15 cellular contexts compared by ENCODE assay signal in the genomic region with DNA sequence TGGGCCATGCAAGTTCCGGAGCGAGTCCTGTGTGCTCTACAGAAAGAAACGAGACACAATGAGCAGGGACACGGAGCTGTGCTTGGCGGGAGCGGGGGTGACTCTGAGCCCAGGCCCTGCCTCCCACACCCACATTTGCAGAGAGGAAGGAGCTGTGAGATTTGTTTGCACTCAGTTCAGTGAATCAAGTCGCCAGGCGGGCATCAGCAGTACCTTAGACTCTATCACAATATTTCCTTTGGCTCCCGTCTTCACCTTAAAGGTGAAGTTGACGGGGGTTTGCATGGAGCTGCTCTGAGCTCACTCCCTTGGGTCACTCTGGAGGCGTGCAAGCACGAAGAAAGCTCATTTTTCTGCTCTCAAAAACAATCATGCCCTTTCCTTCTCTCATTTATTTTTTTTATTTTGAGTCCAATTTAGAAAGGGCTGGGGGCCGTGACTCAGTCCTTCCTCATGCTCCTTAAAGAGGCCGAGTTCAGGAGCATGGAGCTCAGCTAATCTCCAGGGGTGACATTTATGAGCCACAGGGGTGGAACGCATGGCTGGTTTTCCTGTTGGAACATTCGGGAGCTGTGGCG.
DNase-seq lines count a peak whose midpoint lies in the region; ATAC-seq and TF ChIP-seq lines count a peak whose summit lies in the region.
"Had no signal": no experiment of that assay in that cellular context is flagged by ENCODE, and none has a peak within 500 bp of the region (broad histone marks: within the 10 kb centered on the region; RNA-seq: fewer than 3 reads in every experiment).

No MANE protein-coding gene starts in this region.

- DNase-seq in A172 (ENCODE audit: low spot score) (peak; percentile 72), LHCN-M2 (ENCODE audit: low read depth) (peak; percentile 47), chondrocyte (ENCODE audit: low spot score) (no peak), osteocyte (ENCODE audit: extremely low spot score, unreplicated experiment) (no peak), GM13976 (ENCODE audit: low spot score) (no peak), T-helper 17 cell (no peak), NCI-H524 treated with DMSO at 0.1 percent for 48 hours (lab: John Stamatoyannopoulos, UW) (no peak)
- DNase-seq: activated CD8-positive, alpha-beta memory T cell treated with anti-CD3 and anti-CD28 coated beads, Interleukin-2, amount 50 U/mL, for 48 hours; NCI-H187 treated with DMSO at 0.1 percent for 48 hours; occipital lobe; stomach had no signal

- TF ChIP-seq CTCF in chondrocyte (IDR thresholded peaks at IDR 0.05) = no peak
- no peak for TF ChIP-seq CTCF in osteocyte (IDR thresholded peaks at IDR 0.05)
- TF ChIP-seq CTCF in GM13976 (IDR thresholded peaks at IDR 0.05; ENCODE audit: borderline replicate concordance, control extremely low read depth, extremely low read depth, insufficient read depth, missing control alignments) = no peak

- H3K9me3 ChIP-seq in T-helper 17 cell (ENCODE audit: control insufficient read depth, low read length, poor library complexity, severe bottlenecking) = no peaks in the 10 kb centered on the region
- H3K9me3 ChIP-seq: stomach had no signal

- H3K4me3 Mint-ChIP-seq in chondrocyte (ENCODE audit: unreplicated experiment) (peak overlapping the region; percentile 35), osteocyte (ENCODE audit: unreplicated experiment) (no peak overlapping the region), T-helper 17 cell (no peak overlapping the region)
- H3K4me3 Mint-ChIP-seq: activated naive CD4-positive, alpha-beta T cell treated with anti-CD3 and anti-CD28 coated beads for 36 hours; central memory CD8-positive, alpha-beta T cell had no signal

- H3K4me1 Mint-ChIP-seq in chondrocyte (ENCODE audit: low read depth) = peaks cover 57% of the 10 kb centered on the region
- H3K4me1 Mint-ChIP-seq in osteocyte (ENCODE audit: unreplicated experiment) = peaks cover 38% of the 10 kb centered on the region
- peaks cover 2% of the 10 kb centered on the region for H3K4me1 Mint-ChIP-seq in T-helper 17 cell

- in situ Hi-C loops in GM13976 (cut with MboI; ENCODE audit: low sequenced_read_pairs, unreplicated experiment) = no loop called here

- H3K27me3 Mint-ChIP-seq in chondrocyte (ENCODE audit: low read depth) (no peaks in the 10 kb centered on the region), osteocyte (ENCODE audit: unreplicated experiment) (no peaks in the 10 kb centered on the region), T-helper 17 cell (no peaks in the 10 kb centered on the region)
- H3K27me3 Mint-ChIP-seq: central memory CD8-positive, alpha-beta T cell had no signal

- no peaks in the 10 kb centered on the region for H3K9me3 Mint-ChIP-seq in chondrocyte (ENCODE audit: low read depth)
- H3K9me3 Mint-ChIP-seq in osteocyte (ENCODE audit: unreplicated experiment) = no peaks in the 10 kb centered on the region
- H3K9me3 Mint-ChIP-seq: activated naive CD4-positive, alpha-beta T cell treated with anti-CD3 and anti-CD28 coated beads for 36 hours; central memory CD8-positive, alpha-beta T cell had no signal

- H3K27ac Mint-ChIP-seq in chondrocyte (ENCODE audit: unreplicated experiment) (peak overlapping the region; percentile 95), osteocyte (ENCODE audit: unreplicated experiment) (peak overlapping the region; percentile 84), T-helper 17 cell (no peak overlapping the region)
- H3K27ac Mint-ChIP-seq: activated naive CD4-positive, alpha-beta T cell treated with anti-CD3 and anti-CD28 coated beads for 36 hours had no signal

- ATAC-seq in GM18867 (IDR thresholded peaks at IDR 0.05; ENCODE audit: unreplicated experiment) (no peak), T-helper 17 cell (no peak)
- ATAC-seq: activated CD4-positive, CD25-positive, alpha-beta regulatory T cell treated with anti-CD3 and anti-CD28 coated beads, Interleukin-2, amount 50 U/mL, for 24 hours had no signal

- H3K36me3 Mint-ChIP-seq in chondrocyte (ENCODE audit: low read depth) (no peaks in the 10 kb centered on the region), osteocyte (ENCODE audit: unreplicated experiment) (no peaks in the 10 kb centered on the region), T-helper 17 cell (ENCODE audit: low read depth) (no peaks in the 10 kb centered on the region)

Comparison
In these comparisons a context has a peak if more than half of its experiments do, and no peak if none do; other contexts are left out.
1. DNase-seq: peak in A172 (single experiment) and LHCN-M2 (single experiment); none in chondrocyte (single experiment), osteocyte (single experiment), GM13976 (single experiment), T-helper 17 cell (0 of 3) and NCI-H524 treated with DMSO at 0.1 percent for 48 hours (single experiment).